Comparison of ENCODE assay signal across 8 cellular contexts in genomic region chr11:94128171-94128745, GRCh38. TPM values are rescaled to one million over a fixed set of nuclear protein-coding genes. Genes with fewer than 3 reads are reported as not detected.
A peak's percentile ranks its signal among the peaks of the same experiment; 100 is the strongest.
DNase-seq lines count a peak whose midpoint lies in the region; ATAC-seq and TF ChIP-seq lines count a peak whose summit lies in the region.

No MANE protein-coding gene starts in this region.

- CTCF ChIA-PET in Calu3 (lab: Charles Lee), result interaction anchor here (0.7 to 2.0 kb wide), 5 partner anchors 56 to 271 kb away, joined by 3 to 8 read pairs (median 4); no protein-coding TSS in a partner anchor

- DNase-seq in Calu3 (no peak), SK-N-DZ (ENCODE audit: low spot score) (peak; percentile 75), esophagus squamous epithelium (lab: John Stamatoyannopoulos, UW) (no peak), neural crest cell (ENCODE audit: low read depth, low spot score) (no peak), activated gamma-delta T cell treated with Interleukin-2 at 50 U/mL for 16 hours (no peak), hippocampal formation (lab: John Stamatoyannopoulos, UW) (no peak)

- TF ChIP-seq POLR2A in esophagus squamous epithelium (IDR thresholded peaks at IDR 0.05), result no peak

- H3K27ac Mint-ChIP-seq in Calu3 (ENCODE audit: unreplicated experiment) (peak overlapping the region; percentile 86), neural crest cell (ENCODE audit: unreplicated experiment) (peak overlapping the region; percentile 100)

- H3K4me3 ChIP-seq in esophagus squamous epithelium, result peak overlapping the region; percentile 68 to 87 (median 73)

- no peak for TF ChIP-seq CTCF in Calu3 (IDR thresholded peaks at IDR 0.05; ENCODE audit: unreplicated experiment)
- TF ChIP-seq CTCF in esophagus squamous epithelium (IDR thresholded peaks at IDR 0.05), result no peak
- no peak for TF ChIP-seq CTCF in neural crest cell (conservative IDR thresholded peaks at IDR 0.05)

- WGBS in esophagus squamous epithelium, 2 donors, result 1% methylated on average over 17 to 22 of the region's 24 CpGs

- intact Hi-C loops in Calu3 (cut with micrococcal nuclease; ENCODE audit: unreplicated experiment) (loop anchor here (2.0 kb wide), 1 partner anchor 141 kb away; no protein-coding TSS in a partner anchor), esophagus squamous epithelium (cut with DNase I) (no loop called here)

- H3K27me3 ChIP-seq in esophagus squamous epithelium, result no peaks in the 10 kb centered on the region

- H3K9me3 ChIP-seq in esophagus squamous epithelium, result no peaks in the 10 kb centered on the region

- no peak overlapping the region for H3K4me3 Mint-ChIP-seq in Calu3 (ENCODE audit: low read depth, unreplicated experiment)
- no peak overlapping the region for H3K4me3 Mint-ChIP-seq in neural crest cell

- ATAC-seq in GM19397 (IDR thresholded peaks at IDR 0.05; ENCODE audit: unreplicated experiment) (peak; percentile 19), HG03457 (IDR thresholded peaks at IDR 0.05; ENCODE audit: unreplicated experiment) (peak; percentile 18)

- peak overlapping the region; percentile 90 to 98 (median 92) for H3K27ac ChIP-seq in esophagus squamous epithelium

- H3K9me3 Mint-ChIP-seq in Calu3 (ENCODE audit: low read depth, unreplicated experiment), result no peaks in the 10 kb centered on the region
- H3K9me3 Mint-ChIP-seq in neural crest cell, result no peaks in the 10 kb centered on the region

- H3K36me3 ChIP-seq in esophagus squamous epithelium, result no peaks in the 10 kb centered on the region

- H3K4me1 Mint-ChIP-seq in Calu3 (ENCODE audit: low read depth, unreplicated experiment) (peaks cover 17% of the 10 kb centered on the region), neural crest cell (peaks cover 18% of the 10 kb centered on the region)

- no peaks in the 10 kb centered on the region for H3K27me3 Mint-ChIP-seq in Calu3 (ENCODE audit: unreplicated experiment)
- no peaks in the 10 kb centered on the region for H3K27me3 Mint-ChIP-seq in neural crest cell (ENCODE audit: low read depth)

- TSS peak; percentile 53 for BruUV-seq in Calu3 (replicated peaks; lab: Mats Ljungman, UMichigan)

- peaks cover 5% of the 10 kb centered on the region for H3K36me3 Mint-ChIP-seq in Calu3 (ENCODE audit: insufficient read depth, unreplicated experiment)
- H3K36me3 Mint-ChIP-seq in neural crest cell (ENCODE audit: low read depth), result no peaks in the 10 kb centered on the region

- H3K4me1 ChIP-seq in esophagus squamous epithelium, result peaks cover 29 to 52% (median 32%) of the 10 kb centered on the region in 3 donors

RNA-seq across cellular contexts. Expression of gene PANX1, which starts 0.4 kb away (rescaled TPM):
- 18.6 and 20.2 TPM in 2 replicates for total RNA-seq in Calu3 (2022)
- polyA plus RNA-seq in SK-N-DZ (2014; cell fraction: cytosol; rRNA removed), result 45.6 and 51.8 TPM in 2 replicates
- polyA plus RNA-seq in SK-N-DZ (2014; cell fraction: nucleus; rRNA removed), result 22.3 and 28.4 TPM in 2 replicates
- total RNA-seq in esophagus squamous epithelium, result 10 to 100 TPM in 3 of 4 donors, 1 to 10 TPM in 1; 8.4 to 36.2 (median 17.4) TPM
- 42.0 and 43.1 TPM in 2 replicates for total RNA-seq in neural crest cell
